ENCODE assay signal across 8 cellular contexts in genomic region chr1:156510709-156511108, GRCh38. TPM values are rescaled to one million over a fixed set of nuclear protein-coding genes. Genes with fewer than 3 reads are reported as not detected.
DNase-seq lines count a peak whose midpoint lies in the region; ATAC-seq and TF ChIP-seq lines count a peak whose summit lies in the region.

No MANE protein-coding gene starts in this region.

- peak overlapping the region; percentile 63 for H2BK12ac ChIP-seq in neuronal stem cell (ENCODE audit: low read length)

- peak overlapping the region; percentile 8 for H4K8ac ChIP-seq in neuronal stem cell (ENCODE audit: low read depth, low read length)

- TF ChIP-seq CTCF in AG04450 (IDR thresholded peaks at IDR 0.05; ENCODE audit: low read depth, low read length) = no peak
- TF ChIP-seq CTCF in VCaP (conservative IDR thresholded peaks at IDR 0.05) = no peak
- no peak for TF ChIP-seq CTCF in CD8-positive, alpha-beta T cell (IDR thresholded peaks at IDR 0.05)

- H3K27ac ChIP-seq in AG04450 (ENCODE audit: low read depth, low read length) = peak overlapping the region; percentile 39
- H3K27ac ChIP-seq in VCaP = peak overlapping the region; percentile 57
- H3K27ac ChIP-seq in neuronal stem cell (replicated peaks; ENCODE audit: low read length) = no peak overlapping the region
- no peak overlapping the region for H3K27ac ChIP-seq in CD8-positive, alpha-beta T cell (ENCODE audit: low read depth, low read length)

- H3K23ac ChIP-seq in neuronal stem cell (ENCODE audit: low read depth, low read length, poor library complexity) = peak overlapping the region; percentile 82

- no CpG with 5 or more reads among the region's 13 CpGs for WGBS in neuronal stem cell (ENCODE audit: extremely low coverage in 2 of 2, insufficient read length in 2 of 2, insufficient replicate concordance in 1 of 2), 2 donors

- POLR2A ChIA-PET in AG04450 (lab: Yijun Ruan, JAX) = interaction anchor here (1.6 to 2.2 kb wide), 2 partner anchors 10 to 60 kb away, joined by 5 to 8 read pairs; partner anchors contain the start of gene MEF2D
- POLR2A ChIA-PET in CD8-positive, alpha-beta T cell (lab: Charles Lee) = no interaction called here

- no peaks in the 10 kb centered on the region for H3K9me3 Mint-ChIP-seq in CD8-positive, alpha-beta T cell

- intact Hi-C loops in CD8-positive, alpha-beta T cell (cut with DNase I, micrococcal nuclease) = no loop called here

- DNase-seq in AG04450 (ENCODE audit: low read depth, low spot score) (peak; percentile 61), fibroblast of peridontal ligament (ENCODE audit: extremely low read depth) (peak; percentile 54), neuronal stem cell (ENCODE audit: low spot score) (no peak), NCI-H187 treated with DMSO at 0.1 percent for 48 hours (lab: John Stamatoyannopoulos, UW) (no peak), activated T-cell treated with anti-CD3 and anti-CD28 coated beads for 4 hours (no peak)
- no peak for DNase-seq in CD8-positive, alpha-beta T cell
- DNase-seq in activated naive CD4-positive, alpha-beta T cell treated with anti-CD3 and anti-CD28 coated beads, Interleukin-2, amount 50 U/mL, for 16 hours = no peak

- no peak for ATAC-seq in CD8-positive, alpha-beta T cell

- H3K27me3 ChIP-seq in AG04450 (ENCODE audit: control insufficient read depth, insufficient read depth, low read length) (no peaks in the 10 kb centered on the region), neuronal stem cell (ENCODE audit: control insufficient read depth in 3 of 3, insufficient read depth in 3 of 3, low read depth in 1 of 3, low read length in 3 of 3) (peaks cover 0 to 48% (median 2%) of the 10 kb centered on the region in 3 experiments)
- H3K27me3 ChIP-seq in CD8-positive, alpha-beta T cell (ENCODE audit: insufficient read depth, low read length) = no peaks in the 10 kb centered on the region

- peaks cover 0 to 8% of the 10 kb centered on the region in 2 donors for H3K4me1 ChIP-seq in neuronal stem cell (ENCODE audit: control insufficient read depth in 2 of 2, insufficient read depth in 1 of 2, low read depth in 1 of 2, low read length in 2 of 2)
- H3K4me1 ChIP-seq in CD8-positive, alpha-beta T cell (ENCODE audit: insufficient read depth, low read length) = peaks cover 33% of the 10 kb centered on the region

- H3K9me3 ChIP-seq in AG04450 (ENCODE audit: control insufficient read depth, insufficient read depth, low read length) (no peaks in the 10 kb centered on the region), neuronal stem cell (replicated peaks in 1 of 2; ENCODE audit: control insufficient read depth in 2 of 2, insufficient read depth in 1 of 2, low read depth in 1 of 2, low read length in 2 of 2) (no peaks in the 10 kb centered on the region)
- H3K9me3 ChIP-seq in CD8-positive, alpha-beta T cell (ENCODE audit: low read length) = no peaks in the 10 kb centered on the region

- no peak overlapping the region for H4K91ac ChIP-seq in neuronal stem cell (ENCODE audit: low read depth, low read length, poor library complexity)

- no peak overlapping the region for H3K4me3 Mint-ChIP-seq in CD8-positive, alpha-beta T cell

- peaks cover 34% of the 10 kb centered on the region for H3K4me1 Mint-ChIP-seq in CD8-positive, alpha-beta T cell (ENCODE audit: low read depth)

- no peak overlapping the region for H3K4me3 ChIP-seq in AG04450 (ENCODE audit: low read depth, low read length)
- no peak overlapping the region for H3K4me3 ChIP-seq in neuronal stem cell (ENCODE audit: low read length in 2 of 2)
- H3K4me3 ChIP-seq in CD8-positive, alpha-beta T cell (ENCODE audit: low read depth, low read length) = no peak overlapping the region

- H2BK15ac ChIP-seq in neuronal stem cell (ENCODE audit: low read length) = peak overlapping the region; percentile 96

- peak overlapping the region; percentile 20 for H2BK120ac ChIP-seq in neuronal stem cell (ENCODE audit: low read depth, low read length)

- no peaks in the 10 kb centered on the region for H3K36me3 Mint-ChIP-seq in CD8-positive, alpha-beta T cell

- peak overlapping the region; percentile 29 for H3K18ac ChIP-seq in neuronal stem cell (ENCODE audit: low read length)

- no peak overlapping the region for H2BK5ac ChIP-seq in neuronal stem cell (ENCODE audit: low read length)

- H3K9ac ChIP-seq in neuronal stem cell (ENCODE audit: low read depth, low read length, poor library complexity) = no peak overlapping the region

- no peak overlapping the region for H3K14ac ChIP-seq in neuronal stem cell (ENCODE audit: low read length)

- H3K27ac Mint-ChIP-seq in CD8-positive, alpha-beta T cell = no peak overlapping the region

- CTCF ChIA-PET in AG04450 (lab: Charles Lee) = no interaction called here
- CTCF ChIA-PET in CD8-positive, alpha-beta T cell (lab: Charles Lee) = interaction anchor here (1.4 to 1.8 kb wide), 2 partner anchors 10 to 29 kb away, joined by 3 to 5 read pairs; partner anchors contain the start of gene MEF2D

- peaks cover 3% of the 10 kb centered on the region for H3K79me1 ChIP-seq in neuronal stem cell (ENCODE audit: low read depth, low read length)

- H2AFZ ChIP-seq in neuronal stem cell (ENCODE audit: low read length) = no peak overlapping the region

- no peak overlapping the region for H3K4me2 ChIP-seq in neuronal stem cell (ENCODE audit: insufficient read depth, low read length, poor library complexity, severe bottlenecking)

- no peaks in the 10 kb centered on the region for H3K27me3 Mint-ChIP-seq in CD8-positive, alpha-beta T cell (ENCODE audit: low read depth)

- no peaks in the 10 kb centered on the region for H3K36me3 ChIP-seq in neuronal stem cell (replicated peaks in 1 of 2; ENCODE audit: control insufficient read depth in 2 of 2, insufficient read depth in 2 of 2, low read length in 2 of 2)
- no peaks in the 10 kb centered on the region for H3K36me3 ChIP-seq in CD8-positive, alpha-beta T cell (ENCODE audit: insufficient read depth, low read length)

- H3K4ac ChIP-seq in neuronal stem cell (ENCODE audit: low read length) = no peak overlapping the region

- no peak overlapping the region for H2AK5ac ChIP-seq in neuronal stem cell (ENCODE audit: low read depth, low read length)

RNA-seq across cellular contexts. Expression of gene MEF2D, which starts 10.1 kb away (rescaled TPM):
- polyA plus RNA-seq in AG04450 (2011; rRNA removed) = 9.9 and 14.5 TPM in 2 replicates
- 13.3 and 18.7 TPM in 2 replicates for polyA minus RNA-seq in AG04450 (2011; rRNA and poly(A)+ RNA removed)
- polyA plus RNA-seq in neuronal stem cell (2013, experiment 1 of 2) = 8.4 TPM
- 9.2 TPM for polyA plus RNA-seq in neuronal stem cell (2013, experiment 2 of 2)
- total RNA-seq in CD8-positive, alpha-beta T cell = 100 to 1,000 TPM; 227 to 230 TPM

Comparison
In these comparisons a context has a peak if more than half of its experiments do, and no peak if none do; other contexts are left out.
1. DNase-seq: peak in AG04450 (single experiment) and fibroblast of peridontal ligament (single experiment); none in neuronal stem cell (single experiment), CD8-positive, alpha-beta T cell (0 of 7), activated naive CD4-positive, alpha-beta T cell treated with anti-CD3 and anti-CD28 coated beads, Interleukin-2, amount 50 U/mL, for 16 hours (single experiment), NCI-H187 treated with DMSO at 0.1 percent for 48 hours (single experiment) and activated T-cell treated with anti-CD3 and anti-CD28 coated beads for 4 hours (single experiment).
2. H3K27ac ChIP-seq: peak in AG04450 (single experiment) and VCaP (single experiment); none in neuronal stem cell (single experiment) and CD8-positive, alpha-beta T cell (single experiment).